In the genomic region with DNA sequence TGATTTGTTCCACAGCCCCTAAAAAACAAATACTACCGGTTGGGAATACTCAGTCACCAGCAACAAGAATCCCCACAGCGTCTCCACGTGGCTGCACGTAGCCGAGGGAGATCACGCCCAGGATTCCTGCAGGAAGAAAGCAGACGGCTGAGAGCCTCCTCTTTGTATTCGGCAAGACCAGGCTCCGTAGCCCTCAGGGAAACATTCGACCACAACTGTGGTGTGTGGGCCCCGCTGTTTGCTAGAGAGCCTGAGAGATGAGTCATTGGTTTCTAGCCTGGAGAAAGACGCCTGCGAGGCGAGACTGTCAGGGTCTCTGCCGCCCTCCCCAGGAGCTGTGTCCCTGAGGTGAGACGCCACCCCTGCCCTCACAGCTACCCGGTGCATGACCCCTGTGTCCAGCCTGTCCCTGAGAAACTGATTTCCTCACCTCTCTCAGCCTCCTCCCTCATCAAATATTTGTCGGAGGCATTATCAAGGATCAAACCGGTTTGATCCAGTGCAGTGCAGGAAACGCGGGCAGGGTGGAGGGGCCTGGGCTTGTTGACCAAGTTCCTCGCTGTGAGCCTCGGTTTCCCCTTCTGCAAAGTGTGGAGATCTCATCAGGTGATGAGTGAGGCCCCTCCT, we compare ENCODE assay signal across 8 cellular contexts. TPM values are rescaled to one million over a fixed set of nuclear protein-coding genes. Genes with fewer than 3 reads are reported as not detected.
DNase-seq lines count a peak whose midpoint lies in the region; ATAC-seq, FAIRE-seq and TF ChIP-seq lines count a peak whose summit lies in the region.

No MANE protein-coding gene starts in this region.

- peak; percentile 4 for DNase-seq in NCI-H2107 (lab: John Stamatoyannopoulos, UW)
- DNase-seq in NCI-H2107 treated with DMSO at 0.1 percent for 48 hours (lab: John Stamatoyannopoulos, UW; ENCODE audit: unreplicated experiment), result no peak
- peak in 4 of 5 experiments; percentile 56 to 94 (median 68) for DNase-seq in T-helper 2 cell
- peak; percentile 93 for DNase-seq in adipocyte (ENCODE audit: low read depth)
- peak; percentile 64 for DNase-seq in keratinocyte (ENCODE audit: low read depth, low spot score)
- DNase-seq in stimulated activated CD4-positive, alpha-beta T cell treated with anti-CD3 and anti-CD28 coated beads, Interleukin-4, amount 100 ng/mL, for 48 hours (ENCODE audit: low read depth in 2 of 2), result peak; percentile 59 to 67
- no peak for DNase-seq in NCI-H1105 treated with DMSO at 0.1 percent for 48 hours (lab: John Stamatoyannopoulos, UW)

- H3K4me2 ChIP-seq in keratinocyte (ENCODE audit: control insufficient read depth, extremely low read depth, insufficient read depth, low read depth, low read length), result peak overlapping the region; percentile 19

- H3K4me1 ChIP-seq in adipocyte (ENCODE audit: control insufficient read depth, insufficient read depth, low read length), result peaks cover 30% of the 10 kb centered on the region
- H3K4me1 ChIP-seq in keratinocyte (ENCODE audit: control insufficient read depth, extremely low read depth, insufficient read depth, low read length), result peaks cover 17% of the 10 kb centered on the region

- no peaks in the 10 kb centered on the region for H3K9me3 ChIP-seq in adipocyte (ENCODE audit: control insufficient read depth, low read length)
- no peaks in the 10 kb centered on the region for H3K9me3 ChIP-seq in keratinocyte (ENCODE audit: control insufficient read depth, low read depth, low read length)

- peak in 1 of 3 experiments; percentile 14 for TF ChIP-seq CTCF in keratinocyte (optimal IDR thresholded peaks at IDR 0.05 in 1 of 3, IDR thresholded peaks at IDR 0.05 in 1 of 3, conservative IDR thresholded peaks at IDR 0.05 in 1 of 3; ENCODE audit: extremely low read depth in 1 of 3, insufficient read depth in 2 of 3, low read length in 3 of 3)

- no peaks in the 10 kb centered on the region for H3K79me2 ChIP-seq in keratinocyte (ENCODE audit: control insufficient read depth, insufficient read depth, low read length)

- H3K36me3 ChIP-seq in adipocyte (ENCODE audit: control insufficient read depth, insufficient read depth, low read length, severe bottlenecking) (no peaks in the 10 kb centered on the region), keratinocyte (ENCODE audit: control insufficient read depth in 2 of 2, extremely low read depth in 1 of 2, insufficient read depth in 2 of 2, low read length in 2 of 2) (no peaks in the 10 kb centered on the region)

- peak; percentile 71 for ATAC-seq in HG03378 (IDR thresholded peaks at IDR 0.05; ENCODE audit: unreplicated experiment)

- peak overlapping the region; percentile 33 for H3K4me3 ChIP-seq in adipocyte (ENCODE audit: low read length)
- no peak overlapping the region for H3K4me3 ChIP-seq in keratinocyte (ENCODE audit: control insufficient read depth in 2 of 3, extremely low read depth in 1 of 3, insufficient read depth in 2 of 3, low read depth in 1 of 3, low read length in 3 of 3)

- no peaks in the 10 kb centered on the region for H4K20me1 ChIP-seq in keratinocyte (ENCODE audit: control insufficient read depth, extremely low read depth, insufficient read depth, low read length)

- dilution Hi-C loops in keratinocyte (cut with MboI; ENCODE audit: extremely low pct_ligation_motif_present, low sequenced_read_pairs), result no loop called here

- H3K27ac ChIP-seq in keratinocyte (ENCODE audit: control insufficient read depth, insufficient read depth, low read length), result peak overlapping the region; percentile 23

- FAIRE-seq in keratinocyte (lab: Jason Lieb, UNC), result peak; percentile 92

- peak overlapping the region; percentile 8 for H2AFZ ChIP-seq in keratinocyte (ENCODE audit: control insufficient read depth, low read length)

- no peaks in the 10 kb centered on the region for H3K9me1 ChIP-seq in keratinocyte (ENCODE audit: control insufficient read depth, extremely low read depth, insufficient read depth, low read length)

- H3K9ac ChIP-seq in adipocyte (ENCODE audit: low read length) (peak overlapping the region; percentile 52), keratinocyte (ENCODE audit: control insufficient read depth, extremely low read depth, insufficient read depth, low read length) (no peak overlapping the region)

- H3K27me3 ChIP-seq in adipocyte (replicated peaks; ENCODE audit: control insufficient read depth, insufficient read depth, low read length) (no peaks in the 10 kb centered on the region), keratinocyte (ENCODE audit: control insufficient read depth, extremely low read depth, insufficient read depth, low read length) (no peaks in the 10 kb centered on the region)

RNA-seq across cellular contexts. Expression of gene S100P, which starts 4.7 kb away (rescaled TPM):
- 0.68 to 2.3 TPM (median 1.7 TPM) in 3 replicates for polyA plus RNA-seq in keratinocyte
- polyA plus RNA-seq in keratinocyte (2011; ENCODE audit: low read depth), result 42.7 TPM
- 0.94 and 5.6 TPM in 2 replicates for polyA plus RNA-seq in keratinocyte (2011; cell fraction: cytosol; rRNA removed)
- 0.95 and 3.4 TPM in 2 replicates for polyA plus RNA-seq in keratinocyte (2011; cell fraction: nucleus; rRNA removed)
- polyA plus RNA-seq in keratinocyte (2012; ENCODE audit: low replicate concordance), result 2.4 and 565 TPM in 2 replicates
- 0.26 to 3.4 TPM (median 0.49 TPM) in 3 replicates for polyA minus RNA-seq in keratinocyte
- 29.9 TPM for polyA minus RNA-seq in keratinocyte (2011; cell fraction: cytosol; rRNA and poly(A)+ RNA removed)
- 9.8 and 12.6 TPM in 2 replicates for polyA minus RNA-seq in keratinocyte (2011; cell fraction: nucleus; rRNA and poly(A)+ RNA removed)

RNA-seq across cellular contexts. Expression of gene MRFAP1L1, which starts 20.7 kb away (rescaled TPM):
- 47.6 to 77.9 TPM (median 50.7 TPM) in 3 replicates for polyA plus RNA-seq in keratinocyte
- 45.2 TPM for polyA plus RNA-seq in keratinocyte (2011; ENCODE audit: low read depth)
- polyA plus RNA-seq in keratinocyte (2011; cell fraction: cytosol; rRNA removed), result 53.6 and 54.4 TPM in 2 replicates
- polyA plus RNA-seq in keratinocyte (2011; cell fraction: nucleus; rRNA removed), result 46.9 and 79.1 TPM in 2 replicates
- polyA plus RNA-seq in keratinocyte (2012; ENCODE audit: low replicate concordance), result 42.9 and 49.5 TPM in 2 replicates
- 8.9 to 15.7 TPM (median 9.1 TPM) in 3 replicates for polyA minus RNA-seq in keratinocyte
- polyA minus RNA-seq in keratinocyte (2011; cell fraction: cytosol; rRNA and poly(A)+ RNA removed), result 18.4 TPM
- polyA minus RNA-seq in keratinocyte (2011; cell fraction: nucleus; rRNA and poly(A)+ RNA removed), result 9.8 and 14.8 TPM in 2 replicates

RNA-seq across cellular contexts. Expression of gene BLOC1S4, which starts 27.0 kb away (rescaled TPM):
- polyA plus RNA-seq in keratinocyte, result 11.2 to 13.6 TPM (median 11.7 TPM) in 3 replicates
- 4.5 TPM for polyA plus RNA-seq in keratinocyte (2011; ENCODE audit: low read depth)
- 10.5 and 12.0 TPM in 2 replicates for polyA plus RNA-seq in keratinocyte (2011; cell fraction: cytosol; rRNA removed)
- polyA plus RNA-seq in keratinocyte (2011; cell fraction: nucleus; rRNA removed), result 11.2 and 12.2 TPM in 2 replicates
- 7.1 and 12.2 TPM in 2 replicates for polyA plus RNA-seq in keratinocyte (2012; ENCODE audit: low replicate concordance)
- polyA minus RNA-seq in keratinocyte, result 2.7 to 3.8 TPM (median 3.1 TPM) in 3 replicates
- polyA minus RNA-seq in keratinocyte (2011; cell fraction: cytosol; rRNA and poly(A)+ RNA removed), result 17.8 TPM
- polyA minus RNA-seq in keratinocyte (2011; cell fraction: nucleus; rRNA and poly(A)+ RNA removed), result 3.9 and 4.3 TPM in 2 replicates

RNA-seq across cellular contexts. Expression of gene MRFAP1, which starts 48.5 kb away (rescaled TPM):
- 121 to 275 TPM (median 224 TPM) in 3 replicates for polyA plus RNA-seq in keratinocyte
- 328 TPM for polyA plus RNA-seq in keratinocyte (2011; ENCODE audit: low read depth)
- 191 and 208 TPM in 2 replicates for polyA plus RNA-seq in keratinocyte (2011; cell fraction: cytosol; rRNA removed)
- 109 and 121 TPM in 2 replicates for polyA plus RNA-seq in keratinocyte (2011; cell fraction: nucleus; rRNA removed)
- 208 and 319 TPM in 2 replicates for polyA plus RNA-seq in keratinocyte (2012; ENCODE audit: low replicate concordance)
- 22.1 to 50.5 TPM (median 33.4 TPM) in 3 replicates for polyA minus RNA-seq in keratinocyte
- polyA minus RNA-seq in keratinocyte (2011; cell fraction: cytosol; rRNA and poly(A)+ RNA removed), result 54.9 TPM
- polyA minus RNA-seq in keratinocyte (2011; cell fraction: nucleus; rRNA and poly(A)+ RNA removed), result 21.4 and 36.4 TPM in 2 replicates

Comparison
In these comparisons a context has a peak if more than half of its experiments do, and no peak if none do; other contexts are left out.
1. DNase-seq: peak in NCI-H2107 (single experiment), T-helper 2 cell (4 of 5), adipocyte (single experiment), keratinocyte (single experiment) and stimulated activated CD4-positive, alpha-beta T cell treated with anti-CD3 and anti-CD28 coated beads, Interleukin-4, amount 100 ng/mL, for 48 hours (2 of 2); none in NCI-H2107 treated with DMSO at 0.1 percent for 48 hours (single experiment) and NCI-H1105 treated with DMSO at 0.1 percent for 48 hours (single experiment).